ENCODE assay signal across 1 cellular context in genomic region chr1:107664882-107665871, GRCh38.
TF ChIP-seq lines count a peak whose summit lies in the region.

No MANE protein-coding gene starts in this region.

TF ChIP-seq in A549, 52 proteins besides CTCF, POLR2A, EP300 and RAD21:
- TF ChIP-seq EHF (CRISPR knock-in tag; IDR thresholded peaks at IDR 0.05) (no peak), CHD4 (IDR thresholded peaks at IDR 0.05; ENCODE audit: borderline replicate concordance) (no peak), MAX (IDR thresholded peaks at IDR 0.05) (no peak), MYC (IDR thresholded peaks at IDR 0.05; ENCODE audit: borderline replicate concordance, low read length) (no peak), PHF8 (IDR thresholded peaks at IDR 0.05; ENCODE audit: borderline replicate concordance, low read depth) (no peak)
